8 cellular contexts compared by ENCODE assay signal in the genomic region with DNA sequence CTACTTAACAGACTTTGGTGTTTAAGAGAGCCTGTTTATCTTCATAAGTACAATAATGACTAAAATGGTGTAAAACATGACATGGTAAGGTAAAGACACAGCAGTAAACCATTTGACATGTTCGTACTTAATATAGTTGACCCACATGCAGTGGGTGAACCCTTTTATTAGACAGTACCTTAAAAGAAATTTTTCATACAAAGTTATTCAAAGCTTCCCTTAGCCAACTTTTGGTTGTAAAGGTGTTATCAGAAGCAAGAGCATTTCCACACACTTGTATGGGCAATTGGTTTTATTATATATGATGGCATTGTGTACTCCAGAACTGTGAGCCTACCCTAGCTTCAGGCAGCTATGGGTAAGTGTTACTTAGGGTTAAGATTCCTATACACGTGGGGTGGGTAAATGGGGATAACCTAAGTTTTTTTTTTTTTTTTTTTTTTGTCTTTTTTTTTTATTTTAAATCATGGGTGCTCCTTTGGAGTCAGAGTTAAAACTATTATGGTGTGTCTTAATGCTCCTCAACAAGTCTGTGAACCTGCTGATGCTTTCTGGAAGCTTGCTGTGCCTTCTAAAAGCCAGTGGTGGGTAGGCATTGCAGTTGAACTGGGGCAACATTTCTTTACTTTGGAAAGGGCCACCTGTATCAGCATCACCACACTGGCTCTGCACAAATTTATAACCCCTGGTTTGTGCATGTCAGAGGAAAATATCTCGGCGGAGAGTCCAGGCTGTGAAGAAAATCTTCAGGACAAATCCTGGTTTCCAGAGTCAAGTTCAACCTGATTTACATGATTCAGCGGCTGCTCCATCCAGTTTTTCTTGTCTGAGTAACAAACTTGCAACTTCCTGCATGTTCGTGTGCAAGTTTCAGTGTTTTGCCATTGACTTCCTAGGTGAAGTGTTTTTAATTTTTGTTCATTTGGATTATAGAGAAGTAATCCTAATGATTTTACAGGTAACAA. TPM values are rescaled to one million over a fixed set of nuclear protein-coding genes. Genes with fewer than 3 reads are reported as not detected.
DNase-seq lines count a peak whose midpoint lies in the region; ATAC-seq, FAIRE-seq and TF ChIP-seq lines count a peak whose summit lies in the region.

No MANE protein-coding gene starts in this region.

- no TSS peak for BruUV-seq in endothelial cell of umbilical vein (replicated peaks; lab: Mats Ljungman, UMichigan)

- intact Hi-C loops in endothelial cell of umbilical vein (cut with micrococcal nuclease): loop anchor here (5.0 kb wide), 4 partner anchors 73 to 383 kb away; no protein-coding TSS in a partner anchor

- in situ Hi-C loops in GM23248 (cut with MboI): loop anchor here (10.0 kb wide), 1 partner anchor 255 kb away; a partner anchor contains a TSS

- no peaks in the 10 kb centered on the region for H3K9me1 ChIP-seq in endothelial cell of umbilical vein (replicated peaks; ENCODE audit: control insufficient read depth, extremely low read depth, insufficient read depth, low read length)

- H3K9ac ChIP-seq in GM23248: peak overlapping the region; percentile 99
- H3K9ac ChIP-seq in endothelial cell of umbilical vein (replicated peaks; ENCODE audit: extremely low read depth, insufficient read depth, low read length): peak overlapping the region; percentile 99

- dilution Hi-C loops in endothelial cell of umbilical vein (cut with MboI; ENCODE audit: extremely low pct_ligation_motif_present, low sequenced_read_pairs): no loop called here

- peak overlapping the region; percentile 95 for H3K4me2 ChIP-seq in GM23248 (ENCODE audit: unreplicated experiment)
- H3K4me2 ChIP-seq in endothelial cell of umbilical vein (ENCODE audit: insufficient read depth, low read length): peak overlapping the region; percentile 100

- H3K4me3 ChIP-seq in GM23248 (peak overlapping the region; percentile 99), endothelial cell of umbilical vein (replicated peaks in 1 of 3; ENCODE audit: insufficient read depth in 1 of 3, low read depth in 1 of 3, low read length in 3 of 3) (peak overlapping the region; percentile 94 to 100 (median 100)), neutrophil (ENCODE audit: low read depth in 1 of 2, low read length in 1 of 2) (peak overlapping the region; percentile 95 to 100)

- DNase-seq in GM23248: peak; percentile 75
- peak; percentile 62 for DNase-seq in RKO (ENCODE audit: low spot score)
- peak; percentile 42 for DNase-seq in endothelial cell of umbilical vein (ENCODE audit: low read depth, low spot score)
- DNase-seq in H4 (ENCODE audit: low spot score): no peak
- no peak for DNase-seq in mesenteric fat pad (ENCODE audit: low spot score)

- peaks cover 82% of the 10 kb centered on the region for H3K79me2 ChIP-seq in GM23248 (ENCODE audit: insufficient read depth)
- H3K79me2 ChIP-seq in endothelial cell of umbilical vein (ENCODE audit: control insufficient read depth, insufficient read depth, low read length): peaks cover 77% of the 10 kb centered on the region

- CTCF ChIA-PET in endothelial cell of umbilical vein (lab: Charles Lee): interaction anchor here (0.9 to 2.1 kb wide), 6 partner anchors 27 to 260 kb away, joined by 3 to 11 read pairs (median 3); a partner anchor contains a TSS

- POLR2A ChIA-PET in endothelial cell of umbilical vein (lab: Charles Lee): interaction anchor here (0.6 to 1.7 kb wide), 3 partner anchors 63 to 109 kb away, joined by 3 to 5 read pairs (median 3); no protein-coding TSS in a partner anchor

- TF ChIP-seq CTCF in endothelial cell of umbilical vein (IDR thresholded peaks at IDR 0.05; ENCODE audit: extremely low read depth in 1 of 2, insufficient read depth in 1 of 2, low read depth in 1 of 2, low read length in 2 of 2) (no peak), neutrophil (IDR thresholded peaks at IDR 0.05) (no peak)

- H2AFZ ChIP-seq in GM23248 (no peak overlapping the region), endothelial cell of umbilical vein (ENCODE audit: low read depth, low read length) (no peak overlapping the region)

- no peak for ATAC-seq in HG03432 (IDR thresholded peaks at IDR 0.05; ENCODE audit: unreplicated experiment)
- ATAC-seq in activated CD4-positive, CD25-positive, alpha-beta regulatory T cell treated with anti-CD3 and anti-CD28 coated beads, Interleukin-2, amount 50 U/mL, for 24 hours: no peak

- H3K4me1 ChIP-seq in GM23248 (ENCODE audit: insufficient read depth): peaks cover 30% of the 10 kb centered on the region
- H3K4me1 ChIP-seq in endothelial cell of umbilical vein (ENCODE audit: control insufficient read depth, extremely low read depth, insufficient read depth, low read length): peaks cover 32% of the 10 kb centered on the region
- peaks cover 57 to 63% of the 10 kb centered on the region in 2 experiments for H3K4me1 ChIP-seq in neutrophil (ENCODE audit: control insufficient read depth in 1 of 2, insufficient read depth in 1 of 2, low read depth in 1 of 2, low read length in 1 of 2)

- TF ChIP-seq POLR2A in endothelial cell of umbilical vein (IDR thresholded peaks at IDR 0.05; ENCODE audit: low read depth, low read length): peak; percentile 65

- WGBS in GM23248 (ENCODE audit: low coverage in 1 of 2, low lambda C conversion rate in 2 of 2, missing lambda C conversion rate in 2 of 2), 2 experiments: 22 to 26% methylated on average over 6 of the region's 6 CpGs

- H3K9me2 ChIP-seq in GM23248 (ENCODE audit: insufficient read depth): no peaks in the 10 kb centered on the region

- H4K20me1 ChIP-seq in GM23248 (ENCODE audit: insufficient read depth) (peaks cover 22% of the 10 kb centered on the region), endothelial cell of umbilical vein (replicated peaks; ENCODE audit: control insufficient read depth, extremely low read depth, insufficient read depth, low read length) (peaks cover 13% of the 10 kb centered on the region)

- H3K27ac ChIP-seq in GM23248 (peak overlapping the region; percentile 98), endothelial cell of umbilical vein (ENCODE audit: insufficient read depth, low read depth, low read length) (peak overlapping the region; percentile 12), neutrophil (peak overlapping the region; percentile 99)

- no peaks in the 10 kb centered on the region for H3K9me3 ChIP-seq in GM23248 (ENCODE audit: low read depth)
- H3K9me3 ChIP-seq in endothelial cell of umbilical vein (replicated peaks; ENCODE audit: control insufficient read depth, insufficient read depth, low read length): no peaks in the 10 kb centered on the region
- no peaks in the 10 kb centered on the region for H3K9me3 ChIP-seq in neutrophil

- FAIRE-seq in endothelial cell of umbilical vein (lab: Jason Lieb, UNC): no peak

- H3K27me3 ChIP-seq in GM23248 (replicated peaks; ENCODE audit: insufficient read depth) (no peaks in the 10 kb centered on the region), endothelial cell of umbilical vein (ENCODE audit: control insufficient read depth in 2 of 2, insufficient read depth in 2 of 2, low read length in 2 of 2) (no peaks in the 10 kb centered on the region), neutrophil (no peaks in the 10 kb centered on the region)

- H3K36me3 ChIP-seq in GM23248 (ENCODE audit: low read depth) (peaks cover 31% of the 10 kb centered on the region), endothelial cell of umbilical vein (ENCODE audit: control insufficient read depth in 2 of 2, extremely low read depth in 1 of 2, insufficient read depth in 2 of 2, low read length in 2 of 2) (peaks cover 3 to 14% of the 10 kb centered on the region in 2 experiments), neutrophil (peaks cover 18% of the 10 kb centered on the region)

- peaks cover 26% of the 10 kb centered on the region for H3F3A ChIP-seq in GM23248 (ENCODE audit: insufficient read depth)

TF ChIP-seq in endothelial cell of umbilical vein, 7 proteins besides CTCF, POLR2A, EP300 and RAD21 (continues in another document):
- TF ChIP-seq MYC (IDR thresholded peaks at IDR 0.05; ENCODE audit: low read depth, low read length) (no peak), POLR2AphosphoS5 (IDR thresholded peaks at IDR 0.05; ENCODE audit: insufficient read depth, low read depth, low read length) (no peak), FOS (IDR thresholded peaks at IDR 0.05; ENCODE audit: borderline replicate concordance, insufficient read depth, low read length) (no peak), GATA2 (IDR thresholded peaks at IDR 0.05; ENCODE audit: insufficient read depth, insufficient read length, low read depth, low read length) (no peak), EZH2 (IDR thresholded peaks at IDR 0.05; ENCODE audit: borderline replicate concordance, low read depth, low read length, severe bottlenecking) (no peak)
- TF ChIP-seq, protein P1, sequence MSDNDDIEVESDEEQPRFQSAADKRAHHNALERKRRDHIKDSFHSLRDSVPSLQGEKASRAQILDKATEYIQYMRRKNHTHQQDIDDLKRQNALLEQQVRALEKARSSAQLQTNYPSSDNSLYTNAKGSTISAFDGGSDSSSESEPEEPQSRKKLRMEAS (IDR thresholded peaks at IDR 0.05; ENCODE audit: insufficient read depth, insufficient read length): no peak

RNA-seq across cellular contexts. Expression of a gene that starts 3.3 kb away (rescaled TPM):
- total RNA-seq in GM23248 (2014; rRNA removed; shearing (Covaris generic)): 19.7 and 38.2 TPM in 2 replicates
- polyA plus RNA-seq in GM23248 (2016; fragmentation: Nextera tagmentation; extraction: Ambion mirVana): 7.4 and 9.1 TPM in 2 replicates
- 51.2 and 53.5 TPM in 2 replicates for total RNA-seq in endothelial cell of umbilical vein
- polyA plus RNA-seq in endothelial cell of umbilical vein: 25.6 and 38.0 TPM in 2 replicates
- 21.7 and 24.5 TPM in 2 replicates for polyA plus RNA-seq in endothelial cell of umbilical vein (2011; cell fraction: cytosol; rRNA removed)
- 110 and 198 TPM in 2 replicates for polyA plus RNA-seq in endothelial cell of umbilical vein (2011; cell fraction: nucleus; rRNA removed)
- polyA plus RNA-seq in endothelial cell of umbilical vein (2012): 22.5 and 26.8 TPM in 2 replicates
- 35.7 and 43.9 TPM in 2 replicates for polyA minus RNA-seq in endothelial cell of umbilical vein
- polyA minus RNA-seq in endothelial cell of umbilical vein (2011; cell fraction: cytosol; rRNA and poly(A)+ RNA removed): 18.8 TPM
- 123 and 145 TPM in 2 replicates for polyA minus RNA-seq in endothelial cell of umbilical vein (2011; cell fraction: nucleus; rRNA and poly(A)+ RNA removed)
- 18.9 and 20.7 TPM in 2 replicates for total RNA-seq in H4 (2014; rRNA removed; shearing (Covaris generic))
- 51.7 TPM for total RNA-seq in mesenteric fat pad

RNA-seq across cellular contexts. Expression of a gene that starts 33.3 kb away (rescaled TPM):
- 17.8 and 22.0 TPM in 2 replicates for total RNA-seq in GM23248 (2014; rRNA removed; shearing (Covaris generic))
- polyA plus RNA-seq in GM23248 (2016; fragmentation: Nextera tagmentation; extraction: Ambion mirVana) (17.6 and 19.7 TPM in 2 replicates), endothelial cell of umbilical vein (2.5 and 3.3 TPM in 2 replicates)
- total RNA-seq in endothelial cell of umbilical vein (6.6 and 7.6 TPM in 2 replicates), mesenteric fat pad (9.2 TPM)
- polyA plus RNA-seq in endothelial cell of umbilical vein (2011; cell fraction: cytosol; rRNA removed): 3.2 and 3.3 TPM in 2 replicates
- 3.5 and 5.6 TPM in 2 replicates for polyA plus RNA-seq in endothelial cell of umbilical vein (2011; cell fraction: nucleus; rRNA removed)
- 7.1 TPM in 2 replicates for polyA plus RNA-seq in endothelial cell of umbilical vein (2012)
- 6.1 and 7.3 TPM in 2 replicates for polyA minus RNA-seq in endothelial cell of umbilical vein
- polyA minus RNA-seq in endothelial cell of umbilical vein (2011; cell fraction: cytosol; rRNA and poly(A)+ RNA removed): 4.0 TPM
- 4.4 and 6.6 TPM in 2 replicates for polyA minus RNA-seq in endothelial cell of umbilical vein (2011; cell fraction: nucleus; rRNA and poly(A)+ RNA removed)
- 3.9 and 4.9 TPM in 2 replicates for total RNA-seq in H4 (2014; rRNA removed; shearing (Covaris generic))

Comparison
In these comparisons a context has a peak if more than half of its experiments do, and no peak if none do; other contexts are left out.
1. DNase-seq: peak in GM23248 (single experiment), RKO (single experiment) and endothelial cell of umbilical vein (single experiment); none in H4 (single experiment) and mesenteric fat pad (single experiment).
2. H3K27ac ChIP-seq: peak in every context shown above with its lines; median percentile 99 in neutrophil; 98 in GM23248; 12 in endothelial cell of umbilical vein.
3. Peak in every context shown above with its lines, with median percentiles within 50 percentile points of each other: H3K4me3 ChIP-seq.